8 cellular contexts compared by ENCODE assay signal in genomic region chr1:43947890-43948437, GRCh38. TPM values are rescaled to one million over a fixed set of nuclear protein-coding genes. Genes with fewer than 3 reads are reported as not detected.
DNase-seq lines count a peak whose midpoint lies in the region; ATAC-seq lines count a peak whose summit lies in the region.

No MANE protein-coding gene starts in this region.

- H3K4me3 ChIP-seq in subcutaneous abdominal adipose tissue (ENCODE audit: low read depth in 1 of 5, low read length in 5 of 5): peak overlapping the region; percentile 61 to 98 (median 93)

- H3K27me3 ChIP-seq in subcutaneous abdominal adipose tissue (ENCODE audit: control insufficient read depth in 5 of 5, insufficient read depth in 4 of 5, low read length in 5 of 5): no peaks in the 10 kb centered on the region

- POLR2A ChIA-PET in activated CD8-positive, alpha-beta T cell treated with anti-CD3 and anti-CD28 coated beads, Interleukin-2, amount 10 ng/mL, durations not matched to agents 7 days and 5 days (lab: Charles Lee): interaction anchor here (1.5 kb wide), 1 partner anchor 27 kb away, joined by 5 read pairs; the partner anchor contains the start of gene ATP6V0B

- no peak for ATAC-seq in activated CD8-positive, alpha-beta T cell treated with anti-CD3 and anti-CD28 coated beads, Interleukin-2, amount 10 ng/mL, durations not matched to agents 7 days and 5 days
- ATAC-seq in HG03045 (IDR thresholded peaks at IDR 0.05; ENCODE audit: unreplicated experiment): no peak
- no peak for ATAC-seq in esophagus mucosa

- H3K9ac ChIP-seq in subcutaneous abdominal adipose tissue (ENCODE audit: low read length in 5 of 5): peak overlapping the region; percentile 89 to 100 (median 96)

- peaks cover 47% of the 10 kb centered on the region for H3K4me1 Mint-ChIP-seq in T-helper 1 cell treated with Interleukin-12 subunit alpha and Interleukin-12 subunit beta and Interleukin-4 antibody, amounts not matched to agents 30 μg/mL and 1 μg/mL, for 36 hours (ENCODE audit: low read depth)
- H3K4me1 Mint-ChIP-seq in activated CD8-positive, alpha-beta T cell treated with anti-CD3 and anti-CD28 coated beads, Interleukin-2, amount 10 ng/mL, durations not matched to agents 7 days and 5 days (ENCODE audit: low read depth): peaks cover 34% of the 10 kb centered on the region
- peaks cover 34 to 36% of the 10 kb centered on the region in 2 donors for H3K4me1 Mint-ChIP-seq in immature natural killer cell

- no peaks in the 10 kb centered on the region for H3K27me3 Mint-ChIP-seq in T-helper 1 cell treated with Interleukin-12 subunit alpha and Interleukin-12 subunit beta and Interleukin-4 antibody, amounts not matched to agents 30 μg/mL and 1 μg/mL, for 36 hours (ENCODE audit: low read depth)
- H3K27me3 Mint-ChIP-seq in activated CD8-positive, alpha-beta T cell treated with anti-CD3 and anti-CD28 coated beads, Interleukin-2, amount 10 ng/mL, durations not matched to agents 7 days and 5 days (ENCODE audit: low read depth): no peaks in the 10 kb centered on the region
- H3K27me3 Mint-ChIP-seq in immature natural killer cell (ENCODE audit: low read depth in 3 of 3): peaks cover 0 to 1% (median 0%) of the 10 kb centered on the region in 3 donors

- H3K4me3 Mint-ChIP-seq in T-helper 1 cell treated with Interleukin-12 subunit alpha and Interleukin-12 subunit beta and Interleukin-4 antibody, amounts not matched to agents 30 μg/mL and 1 μg/mL, for 36 hours: peak overlapping the region; percentile 92
- peak overlapping the region; percentile 82 for H3K4me3 Mint-ChIP-seq in activated CD8-positive, alpha-beta T cell treated with anti-CD3 and anti-CD28 coated beads, Interleukin-2, amount 10 ng/mL, durations not matched to agents 7 days and 5 days
- peak overlapping the region; percentile 91 to 94 (median 91) for H3K4me3 Mint-ChIP-seq in immature natural killer cell

- H3K9me3 ChIP-seq in subcutaneous abdominal adipose tissue (ENCODE audit: control insufficient read depth in 5 of 5, low read length in 5 of 5): no peaks in the 10 kb centered on the region

- no peak overlapping the region for H3K27ac ChIP-seq in subcutaneous abdominal adipose tissue (ENCODE audit: low read depth, low read length)

- H3K9me3 Mint-ChIP-seq in T-helper 1 cell treated with Interleukin-12 subunit alpha and Interleukin-12 subunit beta and Interleukin-4 antibody, amounts not matched to agents 30 μg/mL and 1 μg/mL, for 36 hours: no peaks in the 10 kb centered on the region
- H3K9me3 Mint-ChIP-seq in activated CD8-positive, alpha-beta T cell treated with anti-CD3 and anti-CD28 coated beads, Interleukin-2, amount 10 ng/mL, durations not matched to agents 7 days and 5 days (ENCODE audit: insufficient read depth): no peaks in the 10 kb centered on the region
- no peaks in the 10 kb centered on the region for H3K9me3 Mint-ChIP-seq in immature natural killer cell

- H3K4me1 ChIP-seq in subcutaneous abdominal adipose tissue (ENCODE audit: control insufficient read depth in 5 of 5, insufficient read depth in 5 of 5, low read length in 5 of 5): peaks cover 4 to 33% (median 31%) of the 10 kb centered on the region in 5 donors

- CTCF ChIA-PET in activated CD8-positive, alpha-beta T cell treated with anti-CD3 and anti-CD28 coated beads, Interleukin-2, amount 10 ng/mL, durations not matched to agents 7 days and 5 days (lab: Charles Lee): interaction anchor here (1.3 to 10.1 kb wide), 3 partner anchors 11 to 184 kb away, joined by 4 to 148 read pairs (median 5); partner anchors contain the start of gene ARTN

- H3K27ac Mint-ChIP-seq in T-helper 1 cell treated with Interleukin-12 subunit alpha and Interleukin-12 subunit beta and Interleukin-4 antibody, amounts not matched to agents 30 μg/mL and 1 μg/mL, for 36 hours: peak overlapping the region; percentile 79
- H3K27ac Mint-ChIP-seq in activated CD8-positive, alpha-beta T cell treated with anti-CD3 and anti-CD28 coated beads, Interleukin-2, amount 10 ng/mL, durations not matched to agents 7 days and 5 days: peak overlapping the region; percentile 94
- H3K27ac Mint-ChIP-seq in immature natural killer cell: peak overlapping the region; percentile 29 to 93 (median 88)

- no peak for DNase-seq in T-helper 1 cell
- DNase-seq in activated CD8-positive, alpha-beta T cell treated with anti-CD3 and anti-CD28 coated beads, Interleukin-2, amount 10 ng/mL, durations not matched to agents 7 days and 5 days: no peak
- DNase-seq in immature natural killer cell: no peak
- no peak for DNase-seq in DMS79 treated with DMSO at 0.1 percent for 48 hours (lab: John Stamatoyannopoulos, UW)

- H3K36me3 ChIP-seq in subcutaneous abdominal adipose tissue (ENCODE audit: control insufficient read depth in 5 of 5, insufficient read depth in 5 of 5, low read length in 5 of 5): peaks cover 7 to 18% (median 12%) of the 10 kb centered on the region in 5 donors

- peaks cover 11% of the 10 kb centered on the region for H3K36me3 Mint-ChIP-seq in T-helper 1 cell treated with Interleukin-12 subunit alpha and Interleukin-12 subunit beta and Interleukin-4 antibody, amounts not matched to agents 30 μg/mL and 1 μg/mL, for 36 hours (ENCODE audit: low read depth)
- peaks cover 6% of the 10 kb centered on the region for H3K36me3 Mint-ChIP-seq in activated CD8-positive, alpha-beta T cell treated with anti-CD3 and anti-CD28 coated beads, Interleukin-2, amount 10 ng/mL, durations not matched to agents 7 days and 5 days (ENCODE audit: low read depth)
- H3K36me3 Mint-ChIP-seq in immature natural killer cell: peaks cover 0 to 7% (median 5%) of the 10 kb centered on the region in 3 donors

RNA-seq across cellular contexts. Expression of gene IPO13, which starts 1.2 kb away (rescaled TPM):
- total RNA-seq in activated CD8-positive, alpha-beta T cell treated with anti-CD3 and anti-CD28 coated beads, Interleukin-2, amount 10 ng/mL, durations not matched to agents 7 days and 5 days: 10 to 100 TPM; 23.7 to 24.5 TPM
- 10 to 100 TPM in 2 of 3 donors, 1 to 10 TPM in 1; 9.8 to 18.6 (median 10.3) TPM for polyA plus RNA-seq in immature natural killer cell
- 21.7 TPM for total RNA-seq in esophagus mucosa

RNA-seq across cellular contexts. Expression of gene ARTN, which starts 14.4 kb away (rescaled TPM):
- total RNA-seq in activated CD8-positive, alpha-beta T cell treated with anti-CD3 and anti-CD28 coated beads, Interleukin-2, amount 10 ng/mL, durations not matched to agents 7 days and 5 days: under 1 TPM; 0.23 to 0.68 TPM
- not detected for polyA plus RNA-seq in immature natural killer cell
- total RNA-seq in esophagus mucosa: 7.4 TPM

RNA-seq across cellular contexts. Expression of gene DPH2, which starts 21.8 kb away (rescaled TPM):
- 10 to 100 TPM; 32.4 to 32.9 TPM for total RNA-seq in activated CD8-positive, alpha-beta T cell treated with anti-CD3 and anti-CD28 coated beads, Interleukin-2, amount 10 ng/mL, durations not matched to agents 7 days and 5 days
- polyA plus RNA-seq in immature natural killer cell: 10 to 100 TPM; 20.0 to 29.0 (median 21.4) TPM
- 18.3 TPM for total RNA-seq in esophagus mucosa

RNA-seq across cellular contexts. Expression of gene ATP6V0B, which starts 26.8 kb away (rescaled TPM):
- total RNA-seq in activated CD8-positive, alpha-beta T cell treated with anti-CD3 and anti-CD28 coated beads, Interleukin-2, amount 10 ng/mL, durations not matched to agents 7 days and 5 days: 100 to 1,000 TPM; 116 to 117 TPM
- 100 to 1,000 TPM; 227 to 425 (median 395) TPM for polyA plus RNA-seq in immature natural killer cell
- 95.7 TPM for total RNA-seq in esophagus mucosa

RNA-seq across cellular contexts. Expression of gene B4GALT2, which starts 31.0 kb away (rescaled TPM):
- 10 to 100 TPM; 20.1 to 20.2 TPM for total RNA-seq in activated CD8-positive, alpha-beta T cell treated with anti-CD3 and anti-CD28 coated beads, Interleukin-2, amount 10 ng/mL, durations not matched to agents 7 days and 5 days
- 1 to 10 TPM in 1 of 3 donors, under 1 TPM in 2; 0.48 to 1.6 (median 0.59) TPM for polyA plus RNA-seq in immature natural killer cell
- 40.1 TPM for total RNA-seq in esophagus mucosa
